In the genomic region with DNA sequence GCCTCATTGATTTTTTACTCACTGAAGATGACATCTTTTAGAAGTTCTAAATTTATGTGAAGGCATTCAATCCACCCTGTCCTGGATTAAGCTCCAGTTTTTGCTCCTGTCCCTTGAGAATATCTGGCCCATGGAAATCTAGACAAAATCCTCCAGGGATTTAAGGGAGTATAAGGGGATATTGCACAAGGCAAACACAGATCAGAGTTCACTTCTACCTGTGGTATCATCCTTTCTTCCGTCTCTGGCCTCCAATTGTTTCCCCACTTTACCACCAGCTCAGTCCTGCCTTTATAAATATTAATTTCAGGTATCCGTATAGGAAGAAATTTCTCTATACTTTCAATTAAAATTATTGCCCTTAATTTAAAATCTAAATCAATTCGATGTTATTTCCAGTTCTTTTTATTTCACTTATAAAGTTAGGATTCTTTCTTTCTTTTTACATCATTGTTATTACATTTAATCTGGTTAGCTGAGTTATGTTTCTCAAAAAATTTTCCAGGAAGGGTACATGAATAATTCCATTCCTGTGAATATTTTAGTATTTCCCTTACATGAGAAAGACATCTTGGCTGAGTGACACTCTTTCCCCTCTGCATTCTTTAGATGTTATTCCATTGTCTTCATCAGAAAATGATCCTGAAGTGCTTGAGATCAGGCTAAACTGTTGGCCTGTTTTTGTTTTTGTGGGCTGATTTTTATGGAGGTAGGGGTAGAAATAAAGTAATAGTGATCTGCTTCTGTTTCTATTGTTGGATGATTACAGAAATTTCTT, we compare ENCODE assay signal across 28 cellular contexts.
A peak's percentile ranks its signal among the peaks of the same experiment; 100 is the strongest.
DNase-seq lines count a peak whose midpoint lies in the region; ATAC-seq and TF ChIP-seq lines count a peak whose summit lies in the region.
"Had no signal": no experiment of that assay in that cellular context is flagged by ENCODE, and none has a peak within 500 bp of the region (broad histone marks: within the 10 kb centered on the region; RNA-seq: fewer than 3 reads in every experiment).

No MANE protein-coding gene starts in this region.

- H3K27ac ChIP-seq in ACC112 (ENCODE audit: low read depth, low read length): peak overlapping the region; percentile 61
- H3K27ac ChIP-seq in brain microvascular endothelial cell: peak overlapping the region; percentile 83
- H3K27ac ChIP-seq in CD8-positive, alpha-beta memory T cell (ENCODE audit: low read depth, low read length): no peak overlapping the region
- H3K27ac ChIP-seq: A549, BLaER1, heart left ventricle, neutrophil, psoas muscle, suprapubic skin had no signal

- H3K36me3 Mint-ChIP-seq in CD8-positive, alpha-beta memory T cell: peaks cover 0 to 24% (median 7%) of the 10 kb centered on the region in 3 donors

- H3K4me3 ChIP-seq in ACC112 (ENCODE audit: low read depth, low read length) (no peak overlapping the region), brain microvascular endothelial cell (ENCODE audit: low read depth, low read length) (no peak overlapping the region)
- no peak overlapping the region for H3K4me3 ChIP-seq in CD8-positive, alpha-beta memory T cell (ENCODE audit: low read length)
- H3K4me3 ChIP-seq: A549, BLaER1, heart left ventricle, K562, psoas muscle, smooth muscle cell, suprapubic skin had no signal

- H3K4me3 Mint-ChIP-seq in CD8-positive, alpha-beta memory T cell: no peak overlapping the region
- H3K4me3 Mint-ChIP-seq: activated CD4-positive, alpha-beta memory T cell treated with anti-CD3 and anti-CD28 coated beads for 36 hours; memory B cell; T-cell had no signal

- peaks cover 7% of the 10 kb centered on the region for H3K9me3 ChIP-seq in CD8-positive, alpha-beta memory T cell (ENCODE audit: low read length)
- H3K9me3 ChIP-seq: A549, neutrophil, suprapubic skin had no signal

- CTCF ChIA-PET in CD8-positive, alpha-beta memory T cell (lab: Charles Lee): no interaction called here

- ATAC-seq in HG02840 (IDR thresholded peaks at IDR 0.05; ENCODE audit: low FRiP score, unreplicated experiment) (no peak), GM21360 (IDR thresholded peaks at IDR 0.05; ENCODE audit: unreplicated experiment) (no peak)
- ATAC-seq: A549, heart left ventricle, K562, Panc1, psoas muscle, T-cell had no signal

- in situ Hi-C loops in brain microvascular endothelial cell (cut with HindIII; ENCODE audit: low pct_ligation_motif_present, low sequenced_read_pairs): no loop called here

- H3K36me3 ChIP-seq in ACC112 (ENCODE audit: insufficient read depth, low read length) (no peaks in the 10 kb centered on the region), brain microvascular endothelial cell (replicated peaks) (no peaks in the 10 kb centered on the region)
- H3K36me3 ChIP-seq in CD8-positive, alpha-beta memory T cell (ENCODE audit: insufficient read depth, low read length): no peaks in the 10 kb centered on the region
- H3K36me3 ChIP-seq: heart left ventricle, neutrophil, suprapubic skin had no signal

- peaks cover 0 to 13% of the 10 kb centered on the region in 2 donors for H3K27me3 Mint-ChIP-seq in CD8-positive, alpha-beta memory T cell
- H3K27me3 Mint-ChIP-seq: activated CD4-positive, alpha-beta memory T cell treated with anti-CD3 and anti-CD28 coated beads for 36 hours; memory B cell; T-cell had no signal

- peaks cover 3 to 27% (median 18%) of the 10 kb centered on the region in 5 donors for H3K9me3 Mint-ChIP-seq in CD8-positive, alpha-beta memory T cell

- no peaks in the 10 kb centered on the region for H3K79me2 ChIP-seq in ACC112 (ENCODE audit: control insufficient read depth, insufficient read depth, low read length, unreplicated experiment)

- TF ChIP-seq CTCF in brain microvascular endothelial cell (IDR thresholded peaks at IDR 0.05; ENCODE audit: low read depth, low read length, missing control alignments): no peak

- no peak overlapping the region for H2AFZ ChIP-seq in ACC112 (ENCODE audit: low read length, unreplicated experiment)

- peaks cover 28% of the 10 kb centered on the region for H3K4me1 ChIP-seq in ACC112 (ENCODE audit: control insufficient read depth, insufficient read depth, low read length, unreplicated experiment)
- peaks cover 7% of the 10 kb centered on the region for H3K4me1 ChIP-seq in CD8-positive, alpha-beta memory T cell (ENCODE audit: insufficient read depth, low read length)
- H3K4me1 ChIP-seq: psoas muscle had no signal

- H3K4me1 Mint-ChIP-seq in CD8-positive, alpha-beta memory T cell: peaks cover 5 to 17% (median 9%) of the 10 kb centered on the region in 3 donors

- DNase-seq in GM04503 (ENCODE audit: low read depth) (peak; percentile 70), brain microvascular endothelial cell (peak; percentile 61), iris pigment epithelial cell (ENCODE audit: low read depth) (peak; percentile 64)
- DNase-seq in activated naive CD4-positive, alpha-beta T cell treated with Interleukin-2 at 50 U/mL for 16 hours: no peak
- no peak for DNase-seq in CD8-positive, alpha-beta memory T cell
- DNase-seq: activated CD4-positive, alpha-beta memory T cell treated with anti-CD3 and anti-CD28 coated beads for 36 hours; activated CD4-positive, CD25-positive, alpha-beta regulatory T cell; activated effector memory CD4-positive, alpha-beta T cell treated with anti-CD3 and anti-CD28 coated beads, Interleukin-2, amount 50 U/mL, for 16 hours; COR-L47; cortex of kidney; heart left ventricle; MV-4-11; NCI-H146; NCI-H510A; psoas muscle; stimulated activated CD4-positive, alpha-beta T cell treated with anti-CD3 and anti-CD28 coated beads, Interleukin-2, amount 100 ng/mL, for 24 hours; T-cell had no signal

- POLR2A ChIA-PET in CD8-positive, alpha-beta memory T cell (lab: Charles Lee): interaction anchor here (0.7 kb wide), 1 partner anchor 35 kb away, joined by 3 read pairs; no protein-coding TSS in a partner anchor

- no peaks in the 10 kb centered on the region for H3K27me3 ChIP-seq in ACC112 (ENCODE audit: insufficient read depth, low read length)
- no peaks in the 10 kb centered on the region for H3K27me3 ChIP-seq in brain microvascular endothelial cell (replicated peaks)
- no peaks in the 10 kb centered on the region for H3K27me3 ChIP-seq in CD8-positive, alpha-beta memory T cell (ENCODE audit: insufficient read depth, low read length, poor library complexity, severe bottlenecking)
- H3K27me3 ChIP-seq: BLaER1, heart left ventricle, neutrophil, suprapubic skin had no signal

- no peak overlapping the region for H3K27ac Mint-ChIP-seq in CD8-positive, alpha-beta memory T cell
- H3K27ac Mint-ChIP-seq: activated CD4-positive, alpha-beta memory T cell treated with anti-CD3 and anti-CD28 coated beads for 36 hours; memory B cell; T-cell had no signal

Comparison
In these comparisons a context has a peak if more than half of its experiments do, and no peak if none do; other contexts are left out.
1. DNase-seq: peak in GM04503 (single experiment), brain microvascular endothelial cell (single experiment) and iris pigment epithelial cell (single experiment); none in activated naive CD4-positive, alpha-beta T cell treated with Interleukin-2 at 50 U/mL for 16 hours (single experiment) and CD8-positive, alpha-beta memory T cell (0 of 5).